In the genomic region with DNA sequence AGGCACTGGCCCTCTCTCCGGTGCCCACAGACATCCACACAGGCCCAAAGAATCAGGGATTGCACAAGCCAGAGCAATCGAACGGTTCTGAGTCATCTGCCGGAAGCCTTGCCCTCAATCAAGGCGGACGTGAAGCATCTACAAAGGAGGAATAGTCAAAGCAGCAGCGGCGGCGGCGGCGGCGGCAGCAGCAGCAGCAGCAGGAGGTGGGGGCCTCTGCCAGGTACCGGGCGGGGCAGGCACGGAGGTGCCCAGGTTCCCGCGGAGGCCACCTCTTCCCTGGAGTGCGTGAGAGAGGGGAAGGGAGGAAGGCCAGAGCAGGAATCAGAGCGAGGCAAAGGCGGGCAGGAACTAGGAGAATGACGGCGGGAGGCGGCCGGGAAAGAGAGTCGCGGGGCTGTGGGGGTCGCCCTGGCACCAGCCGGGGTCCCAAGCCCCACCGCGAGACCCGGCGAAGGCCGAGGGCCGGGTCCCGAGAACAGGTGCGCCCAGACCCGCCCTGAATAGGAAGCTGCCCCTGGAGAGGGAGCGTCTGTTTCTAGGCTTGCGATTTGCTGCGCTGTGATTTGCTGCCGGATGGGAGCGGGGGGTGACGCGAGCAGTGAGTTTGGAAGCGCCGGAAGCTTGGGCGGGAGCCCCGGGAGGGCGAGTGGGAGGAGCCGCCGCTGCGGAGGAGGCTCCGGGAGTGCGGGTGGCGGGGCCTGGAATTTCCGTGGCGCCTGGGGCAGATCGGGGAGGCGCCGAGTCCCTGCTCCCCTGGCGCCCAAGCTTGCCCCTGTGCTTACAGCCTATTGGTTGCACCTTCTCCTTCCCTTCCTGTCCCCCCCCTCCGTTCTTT, we compare ENCODE assay signal across 8 cellular contexts. TPM values are rescaled to one million over a fixed set of nuclear protein-coding genes. Genes with fewer than 3 reads are reported as not detected.
DNase-seq lines count a peak whose midpoint lies in the region; ATAC-seq lines count a peak whose summit lies in the region.

Gene SERPINB8 (plus strand): TSS at position 117 of the 838 bp plus-strand sequence. CDS start 8,228 bp downstream, outside the sequence.

- no peaks in the 10 kb centered on the region for H3K9me3 Mint-ChIP-seq in activated CD8-positive, alpha-beta memory T cell treated with anti-CD3 and anti-CD28 coated beads, Interleukin-2, amount 10 ng/mL, durations not matched to agents 7 days and 5 days (ENCODE audit: low read depth)

- no peaks in the 10 kb centered on the region for H3K79me1 ChIP-seq in mesendoderm (ENCODE audit: low read length)

- H3K79me2 ChIP-seq in mesendoderm (ENCODE audit: control insufficient read depth, insufficient read depth, low read length) = no peaks in the 10 kb centered on the region

- peak; percentile 90 for DNase-seq in NCI-H82 (lab: John Stamatoyannopoulos, UW)
- peak; percentile 87 for DNase-seq in activated CD8-positive, alpha-beta memory T cell treated with anti-CD3 and anti-CD28 coated beads, Interleukin-2, amount 10 ng/mL, durations not matched to agents 7 days and 5 days
- DNase-seq in mesendoderm = peak; percentile 97
- peak; percentile 60 for DNase-seq in stimulated activated CD8-positive, alpha-beta memory T cell treated with anti-CD3 and anti-CD28 coated beads, Interleukin-12 subunit alpha, Interleukin-12 subunit beta, amount 100 ng/mL, for 4 hours (ENCODE audit: low read depth)

- H3K9me3 ChIP-seq in BLaER1 treated with 17β-estradiol and CSF1 and Interleukin-3, amounts not matched to agents 10 nM and 100 nM (replicated peaks in 1 of 11) = peaks cover 0 to 8% (median 0%) of the 10 kb centered on the region in 11 experiments; a peak in 3 of 22 replicates
- H3K9me3 ChIP-seq in endocrine pancreas (ENCODE audit: control insufficient read depth, low read length) = no peaks in the 10 kb centered on the region

- H2BK120ac ChIP-seq in mesendoderm (ENCODE audit: low read depth, low read length) = no peak within 1 kb of the TSS

- H3K36me3 Mint-ChIP-seq in activated CD8-positive, alpha-beta memory T cell treated with anti-CD3 and anti-CD28 coated beads, Interleukin-2, amount 10 ng/mL, durations not matched to agents 7 days and 5 days = no peaks in the 10 kb centered on the region

- peak within 1 kb of the TSS; percentile 83 for H3K4ac ChIP-seq in mesendoderm (ENCODE audit: low read depth, low read length)

- peak within 1 kb of the TSS; percentile 92 for H3K56ac ChIP-seq in mesendoderm (ENCODE audit: low read length)

- peaks cover 0 to 12% (median 5%) of the 10 kb centered on the region in 11 experiments; a peak in 6 of 22 replicates for H3K36me3 ChIP-seq in BLaER1 treated with 17β-estradiol and CSF1 and Interleukin-3, amounts not matched to agents 10 nM and 100 nM
- H3K36me3 ChIP-seq in endocrine pancreas (ENCODE audit: control insufficient read depth, insufficient read depth, low read length) (no peaks in the 10 kb centered on the region), mesendoderm (ENCODE audit: control insufficient read depth, insufficient read depth, low read length) (no peaks in the 10 kb centered on the region)

- peaks cover 2% of the 10 kb centered on the region for H3K27me3 Mint-ChIP-seq in activated CD8-positive, alpha-beta memory T cell treated with anti-CD3 and anti-CD28 coated beads, Interleukin-2, amount 10 ng/mL, durations not matched to agents 7 days and 5 days

- peak within 1 kb of the TSS; percentile 85 to 99 (median 94) for H3K4me2 ChIP-seq in BLaER1 treated with 17β-estradiol and CSF1 and Interleukin-3, amounts not matched to agents 10 nM and 100 nM
- H3K4me2 ChIP-seq in mesendoderm (ENCODE audit: low read length) = peak within 1 kb of the TSS; percentile 90

- H3K4me1 ChIP-seq in BLaER1 treated with 17β-estradiol and CSF1 and Interleukin-3, amounts not matched to agents 10 nM and 100 nM = peaks cover 27 to 69% (median 58%) of the 10 kb centered on the region in 10 experiments
- H3K4me1 ChIP-seq in endocrine pancreas (ENCODE audit: control insufficient read depth, insufficient read depth, low read length) = no peaks in the 10 kb centered on the region
- H3K4me1 ChIP-seq in mesendoderm (ENCODE audit: control insufficient read depth, low read depth, low read length) = no peaks in the 10 kb centered on the region

- peak within 1 kb of the TSS; percentile 86 for H3K27ac Mint-ChIP-seq in activated CD8-positive, alpha-beta memory T cell treated with anti-CD3 and anti-CD28 coated beads, Interleukin-2, amount 10 ng/mL, durations not matched to agents 7 days and 5 days

- H3K18ac ChIP-seq in mesendoderm (ENCODE audit: low read length) = peak within 1 kb of the TSS; percentile 72

- peaks cover 25% of the 10 kb centered on the region for H3K4me1 Mint-ChIP-seq in activated CD8-positive, alpha-beta memory T cell treated with anti-CD3 and anti-CD28 coated beads, Interleukin-2, amount 10 ng/mL, durations not matched to agents 7 days and 5 days

- H3K4me3 ChIP-seq in BLaER1 treated with 17β-estradiol and CSF1 and Interleukin-3, amounts not matched to agents 10 nM and 100 nM = peak within 1 kb of the TSS; percentile 71 to 97 (median 90)
- H3K4me3 ChIP-seq in endocrine pancreas (ENCODE audit: control insufficient read depth, insufficient read depth, low read length) = peak within 1 kb of the TSS; percentile 87
- H3K4me3 ChIP-seq in mesendoderm (ENCODE audit: low read length) = peak within 1 kb of the TSS; percentile 72

- no peak within 1 kb of the TSS for H2AK5ac ChIP-seq in mesendoderm (ENCODE audit: low read length)

- no CpG with 5 or more reads among the region's 62 CpGs for WGBS in mesendoderm (ENCODE audit: extremely low coverage, insufficient coverage, low lambda C conversion rate)

- H4K20me1 ChIP-seq in BLaER1 treated with 17β-estradiol and CSF1 and Interleukin-3, amounts not matched to agents 10 nM and 100 nM = peaks cover 0 to 17% (median 0%) of the 10 kb centered on the region in 11 experiments; a peak in 3 of 22 replicates

- peak within 1 kb of the TSS; percentile 84 for H2BK5ac ChIP-seq in mesendoderm (ENCODE audit: low read length)

- H3K23ac ChIP-seq in mesendoderm (ENCODE audit: low read length) = peak within 1 kb of the TSS; percentile 24

- ATAC-seq in GM19397 (IDR thresholded peaks at IDR 0.05; ENCODE audit: unreplicated experiment) = peak; percentile 88
- peak; percentile 89 for ATAC-seq in HG03565 (IDR thresholded peaks at IDR 0.05; ENCODE audit: unreplicated experiment)
- peak; percentile 93 for ATAC-seq in activated CD8-positive, alpha-beta memory T cell treated with anti-CD3 and anti-CD28 coated beads, Interleukin-2, amount 10 ng/mL, durations not matched to agents 7 days and 5 days

- H2BK15ac ChIP-seq in mesendoderm (replicated peaks; ENCODE audit: low read depth) = no peak within 1 kb of the TSS

- H4K5ac ChIP-seq in mesendoderm (ENCODE audit: low read length) = peak within 1 kb of the TSS; percentile 81

- CTCF ChIA-PET in activated CD8-positive, alpha-beta memory T cell treated with anti-CD3 and anti-CD28 coated beads, Interleukin-2, amount 10 ng/mL, durations not matched to agents 7 days and 5 days (lab: Charles Lee) = no interaction called here

- H3K27me3 ChIP-seq in BLaER1 treated with 17β-estradiol and CSF1 and Interleukin-3, amounts not matched to agents 10 nM and 100 nM = no peaks in the 10 kb centered on the region
- no peaks in the 10 kb centered on the region for H3K27me3 ChIP-seq in endocrine pancreas (ENCODE audit: control insufficient read depth, insufficient read depth, low read length)
- H3K27me3 ChIP-seq in mesendoderm (ENCODE audit: insufficient read depth, low read length, poor library complexity) = no peaks in the 10 kb centered on the region

- H3K9ac ChIP-seq in BLaER1 treated with 17β-estradiol and CSF1 and Interleukin-3, amounts not matched to agents 10 nM and 100 nM = peak within 1 kb of the TSS; percentile 85 to 98 (median 95)
- peak within 1 kb of the TSS; percentile 65 for H3K9ac ChIP-seq in endocrine pancreas (ENCODE audit: control insufficient read depth, insufficient read depth, low read length)
- peak within 1 kb of the TSS; percentile 80 for H3K9ac ChIP-seq in mesendoderm (ENCODE audit: low read length)

- no peak within 1 kb of the TSS for H4K8ac ChIP-seq in mesendoderm (ENCODE audit: low read depth, low read length)

- H3K4me3 Mint-ChIP-seq in activated CD8-positive, alpha-beta memory T cell treated with anti-CD3 and anti-CD28 coated beads, Interleukin-2, amount 10 ng/mL, durations not matched to agents 7 days and 5 days = peak within 1 kb of the TSS; percentile 84

- peak within 1 kb of the TSS; percentile 93 to 99 (median 96) for H3K27ac ChIP-seq in BLaER1 treated with 17β-estradiol and CSF1 and Interleukin-3, amounts not matched to agents 10 nM and 100 nM
- H3K27ac ChIP-seq in mesendoderm (ENCODE audit: low read depth, low read length) = peak within 1 kb of the TSS; percentile 90

RNA-seq across cellular contexts. Expression of gene SERPINB8, which starts in this region (rescaled TPM):
- total RNA-seq in activated CD8-positive, alpha-beta memory T cell treated with anti-CD3 and anti-CD28 coated beads, Interleukin-2, amount 10 ng/mL, durations not matched to agents 7 days and 5 days = 1 to 10 TPM; 2.9 to 7.2 TPM
- polyA plus RNA-seq in mesendoderm (2013, experiment 1 of 2) = 2.4 TPM
- 2.3 TPM for polyA plus RNA-seq in mesendoderm (2013, experiment 2 of 2)

Comparison
In these comparisons a context has a peak if more than half of its experiments do, and no peak if none do; other contexts are left out.
1. Peak in every context shown above with its lines: DNase-seq, ATAC-seq, H3K4me3 ChIP-seq and H3K27ac ChIP-seq.